ENCODE assay signal across 16 cellular contexts in the genomic region with DNA sequence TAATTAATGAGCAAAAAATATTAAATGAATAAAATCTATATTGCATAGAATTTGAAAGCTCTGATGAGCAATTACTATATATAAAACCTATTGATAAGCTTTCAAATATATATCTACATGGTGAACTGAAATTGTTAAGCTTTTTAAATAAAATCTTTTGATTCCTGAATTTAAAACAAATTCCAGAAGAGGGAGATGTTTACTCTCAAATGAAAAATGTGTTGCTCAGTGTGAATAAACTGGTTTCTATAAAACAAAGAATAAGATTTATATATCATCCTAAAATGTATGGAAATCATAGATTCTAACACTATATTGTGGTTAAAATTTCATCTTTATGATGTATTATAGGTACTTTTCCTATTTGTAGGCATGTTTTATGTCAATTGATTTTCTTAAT.
DNase-seq lines count a peak whose midpoint lies in the region; ATAC-seq and TF ChIP-seq lines count a peak whose summit lies in the region.
"Had no signal": no experiment of that assay in that cellular context is flagged by ENCODE, and none has a peak within 500 bp of the region (broad histone marks: within the 10 kb centered on the region; RNA-seq: fewer than 3 reads in every experiment).

No MANE protein-coding gene starts in this region.

- TF ChIP-seq CTCF in endodermal cell (conservative IDR thresholded peaks at IDR 0.05) (peak; percentile 58), osteocyte (IDR thresholded peaks at IDR 0.05) (peak; percentile 47), omental fat pad (IDR thresholded peaks at IDR 0.05) (no peak)

- H3K36me3 Mint-ChIP-seq in endodermal cell (ENCODE audit: low read depth) (no peaks in the 10 kb centered on the region), osteocyte (ENCODE audit: unreplicated experiment) (no peaks in the 10 kb centered on the region)
- H3K36me3 Mint-ChIP-seq: memory B cell had no signal

- H3K4me1 Mint-ChIP-seq in endodermal cell (peaks cover 23% of the 10 kb centered on the region), osteocyte (ENCODE audit: unreplicated experiment) (peaks cover 10% of the 10 kb centered on the region)
- H3K4me1 Mint-ChIP-seq: memory B cell had no signal

- no peak overlapping the region for H3K4me3 ChIP-seq in endodermal cell (ENCODE audit: low read length)
- H3K4me3 ChIP-seq: thoracic aorta had no signal

- peaks cover 53% of the 10 kb centered on the region for H3K27me3 Mint-ChIP-seq in endodermal cell (ENCODE audit: insufficient read depth)
- no peaks in the 10 kb centered on the region for H3K27me3 Mint-ChIP-seq in osteocyte (ENCODE audit: unreplicated experiment)
- H3K27me3 Mint-ChIP-seq: memory B cell had no signal

- H3K36me3 ChIP-seq in endodermal cell (ENCODE audit: control insufficient read depth, insufficient read depth, low read length): no peaks in the 10 kb centered on the region
- H3K36me3 ChIP-seq: brain microvascular endothelial cell, thoracic aorta had no signal

- H3K4me1 ChIP-seq in endodermal cell (ENCODE audit: control insufficient read depth, insufficient read depth, low read length): no peaks in the 10 kb centered on the region
- H3K4me1 ChIP-seq: parathyroid adenoma had no signal

- H3K9ac ChIP-seq in endodermal cell (ENCODE audit: extremely low read depth, low read length, poor library complexity, severe bottlenecking): no peak overlapping the region
- H3K9ac ChIP-seq: parathyroid adenoma had no signal

- H3K9me3 Mint-ChIP-seq in endodermal cell (peaks cover 5% of the 10 kb centered on the region), osteocyte (ENCODE audit: unreplicated experiment) (no peaks in the 10 kb centered on the region)

- H3K27me3 ChIP-seq in endodermal cell (ENCODE audit: control insufficient read depth, insufficient read depth, low read length, poor library complexity, severe bottlenecking): peaks cover 31% of the 10 kb centered on the region
- H3K27me3 ChIP-seq: brain microvascular endothelial cell had no signal

- H3K9me3 ChIP-seq in endodermal cell (ENCODE audit: control insufficient read depth, low read length): peaks cover 28% of the 10 kb centered on the region
- H3K9me3 ChIP-seq: thoracic aorta had no signal

- no peak overlapping the region for H3K27ac Mint-ChIP-seq in endodermal cell
- H3K27ac Mint-ChIP-seq in osteocyte (ENCODE audit: unreplicated experiment): no peak overlapping the region
- H3K27ac Mint-ChIP-seq: activated T-helper 1 cell treated with anti-CD3 and anti-CD28 coated beads, Interleukin-12 subunit alpha, Interleukin-12 subunit beta, Interleukin-2, Interleukin-4 antibody, amounts not matched to agents 30 ng/mL and 10 ng/mL and 1 ng/mL, durations not matched to agents 14 hours and 24 hours and 36 hours; memory B cell had no signal

- DNase-seq in DMS 273 (lab: John Stamatoyannopoulos, UW; ENCODE audit: unreplicated experiment) (peak; percentile 1), DMS 273 treated with DMSO at 0.1 percent for 48 hours (lab: John Stamatoyannopoulos, UW) (no peak), NCI-H69 (lab: John Stamatoyannopoulos, UW) (peak; percentile 28), endodermal cell (no peak), osteocyte (ENCODE audit: extremely low spot score, unreplicated experiment) (no peak), NCI-H1105 (lab: John Stamatoyannopoulos, UW) (no peak), hypothalamus (lab: John Stamatoyannopoulos, UW) (no peak), omental fat pad (ENCODE audit: low spot score) (no peak)
- DNase-seq: 8988T; activated CD4-positive, alpha-beta T cell treated with anti-CD3 and anti-CD28 coated beads, Interleukin-2, amount 50 U/mL, for 1 hour; brain microvascular endothelial cell; NCI-H2081 treated with DMSO at 0.1 percent for 48 hours had no signal

- ATAC-seq in omental fat pad (ENCODE audit: low FRiP score): no peak

- H3K4me3 Mint-ChIP-seq in endodermal cell (no peak overlapping the region), osteocyte (ENCODE audit: unreplicated experiment) (no peak overlapping the region)
- H3K4me3 Mint-ChIP-seq: activated T-helper 1 cell treated with anti-CD3 and anti-CD28 coated beads, Interleukin-12 subunit alpha, Interleukin-12 subunit beta, Interleukin-2, Interleukin-4 antibody, amounts not matched to agents 30 ng/mL and 10 ng/mL and 1 ng/mL, durations not matched to agents 14 hours and 24 hours and 36 hours; memory B cell had no signal

- H3K27ac ChIP-seq in endodermal cell (ENCODE audit: low read depth, low read length): no peak overlapping the region
- H3K27ac ChIP-seq: brain microvascular endothelial cell, parathyroid adenoma, thoracic aorta had no signal

Comparison
In these comparisons a context has a peak if more than half of its experiments do, and no peak if none do; other contexts are left out.
1. DNase-seq: peak in DMS 273 (single experiment) and NCI-H69 (single experiment); none in DMS 273 treated with DMSO at 0.1 percent for 48 hours (single experiment), endodermal cell (single experiment), osteocyte (single experiment), NCI-H1105 (single experiment), hypothalamus (0 of 51) and omental fat pad (single experiment).
2. CTCF ChIP-seq: peak in endodermal cell (single experiment) and osteocyte (single experiment); none in omental fat pad (0 of 3).